Comparison of ENCODE assay signal across 8 cellular contexts in genomic region chr10:35642023-35642792, GRCh38. TPM values are rescaled to one million over a fixed set of nuclear protein-coding genes. Genes with fewer than 3 reads are reported as not detected.
DNase-seq lines count a peak whose midpoint lies in the region; ATAC-seq and TF ChIP-seq lines count a peak whose summit lies in the region.

Gene FZD8 (minus strand): TSS chr10:35642296. CDS start chr10:35641429, 867 bp downstream.

- POLR2A ChIA-PET in Caco-2 (lab: Charles Lee) = no interaction called here
- POLR2A ChIA-PET in naive thymus-derived CD4-positive, alpha-beta T cell (lab: Charles Lee) = no interaction called here

- TF ChIP-seq CTCF in Caco-2 (IDR thresholded peaks at IDR 0.05; ENCODE audit: insufficient read depth in 1 of 2, low read depth in 1 of 2, low read length in 1 of 2, severe bottlenecking in 1 of 2, unreplicated experiment in 1 of 2) (peak in 1 of 2 experiments; percentile 37), OCI-LY1 (IDR thresholded peaks at IDR 0.05; ENCODE audit: low read length) (peak; percentile 40; the same call in 1 of the 2 replicates), fibroblast of lung (conservative IDR thresholded peaks at IDR 0.05 in 1 of 2, IDR thresholded peaks at IDR 0.05 in 1 of 2; ENCODE audit: low read depth in 1 of 2, low read length in 2 of 2) (no peak)

- H3K9me3 ChIP-seq in Caco-2 (no peaks in the 10 kb centered on the region), OCI-LY1 (ENCODE audit: low read length) (no peaks in the 10 kb centered on the region), fibroblast of lung (ENCODE audit: control insufficient read depth, insufficient read depth, low read depth, low read length) (no peaks in the 10 kb centered on the region)
- H3K9me3 ChIP-seq in naive thymus-derived CD4-positive, alpha-beta T cell (ENCODE audit: control insufficient read depth in 2 of 3, low read length in 3 of 3) = no peaks in the 10 kb centered on the region

- CTCF ChIA-PET in Caco-2 (lab: Charles Lee) = no interaction called here
- CTCF ChIA-PET in naive thymus-derived CD4-positive, alpha-beta T cell (lab: Charles Lee) = no interaction called here

- peak; percentile 94 to 96 for DNase-seq in Caco-2
- peak; percentile 49 for DNase-seq in HS-5 (ENCODE audit: low read depth)
- DNase-seq in activated T-helper 1 cell treated with anti-CD3 and anti-CD28 coated beads, Interleukin-2, amount 50 U/mL, for 16 hours (ENCODE audit: low read depth in 1 of 2, low spot score in 1 of 2) = peak; percentile 41 to 55
- DNase-seq in fibroblast of lung (ENCODE audit: low read depth in 2 of 2) = peak; percentile 89 to 91
- peak; percentile 35 to 77 (median 58) for DNase-seq in naive thymus-derived CD4-positive, alpha-beta T cell
- DNase-seq in stimulated activated effector memory CD8-positive, alpha-beta T cell treated with anti-CD3 and anti-CD28 coated beads, Interleukin-12 subunit alpha, Interleukin-12 subunit beta, amount 100 ng/mL, for 72 hours (ENCODE audit: low spot score in 2 of 2) = peak; percentile 55 to 77

- H3K4me2 ChIP-seq in OCI-LY1 (ENCODE audit: low read length) (peak within 1 kb of the TSS; percentile 75), fibroblast of lung (ENCODE audit: extremely low read depth, insufficient read depth, low read length) (peak within 1 kb of the TSS; percentile 97)

- ATAC-seq in GM21367 (IDR thresholded peaks at IDR 0.05; ENCODE audit: unreplicated experiment) = peak; percentile 93
- ATAC-seq in naive thymus-derived CD4-positive, alpha-beta T cell = peak; percentile 87
- peak; percentile 91 for ATAC-seq in stimulated activated effector memory CD8-positive, alpha-beta T cell treated with anti-CD3 and anti-CD28 coated beads, Interleukin-12 subunit alpha, Interleukin-12 subunit beta, amount 100 ng/mL, for 72 hours

- H3K4me3 ChIP-seq in Caco-2 (ENCODE audit: low read depth, low read length) = peak within 1 kb of the TSS; percentile 76
- H3K4me3 ChIP-seq in OCI-LY1 (ENCODE audit: low read depth, low read length, poor library complexity, severe bottlenecking) = peak within 1 kb of the TSS; percentile 63
- peak within 1 kb of the TSS; percentile 61 to 68 (median 66) for H3K4me3 ChIP-seq in fibroblast of lung (replicated peaks in 1 of 4; ENCODE audit: control extremely low read depth in 1 of 4, insufficient read depth in 1 of 4, low read depth in 3 of 4, low read length in 4 of 4)
- H3K4me3 ChIP-seq in naive thymus-derived CD4-positive, alpha-beta T cell (ENCODE audit: low read length) = peak within 1 kb of the TSS; percentile 80

- H3K27me3 Mint-ChIP-seq in Caco-2 (ENCODE audit: insufficient read depth, unreplicated experiment) = peaks cover 17% of the 10 kb centered on the region
- peaks cover 7 to 79% (median 26%) of the 10 kb centered on the region in 5 donors for H3K27me3 Mint-ChIP-seq in naive thymus-derived CD4-positive, alpha-beta T cell

- H3K4me1 ChIP-seq in Caco-2 (peaks cover 3% of the 10 kb centered on the region; the same call in 1 of the 2 replicates), OCI-LY1 (ENCODE audit: insufficient read depth, low read length, severe bottlenecking) (peaks cover 22% of the 10 kb centered on the region), fibroblast of lung (ENCODE audit: control insufficient read depth, extremely low read depth, insufficient read depth, low read length) (peaks cover 12% of the 10 kb centered on the region)
- H3K4me1 ChIP-seq in naive thymus-derived CD4-positive, alpha-beta T cell (ENCODE audit: control insufficient read depth in 2 of 2, insufficient read depth in 2 of 2, low read length in 2 of 2) = peaks cover 4 to 5% of the 10 kb centered on the region in 2 donors

- peak within 1 kb of the TSS; percentile 59 for H3K9ac ChIP-seq in OCI-LY1 (ENCODE audit: low read length)
- H3K9ac ChIP-seq in fibroblast of lung (ENCODE audit: insufficient read depth, low read length) = peak within 1 kb of the TSS; percentile 30

- H2AFZ ChIP-seq in OCI-LY1 (ENCODE audit: low read length) (peak within 1 kb of the TSS; percentile 25; the same call in 1 of the 2 replicates), fibroblast of lung (ENCODE audit: low read length) (peak within 1 kb of the TSS; percentile 94)

- H3K36me3 ChIP-seq in Caco-2 (ENCODE audit: control insufficient read depth, insufficient read depth, low read length) (no peaks in the 10 kb centered on the region), OCI-LY1 (ENCODE audit: insufficient read depth, low read length) (no peaks in the 10 kb centered on the region), fibroblast of lung (ENCODE audit: control insufficient read depth, insufficient read depth, low read length) (no peaks in the 10 kb centered on the region)
- no peaks in the 10 kb centered on the region for H3K36me3 ChIP-seq in naive thymus-derived CD4-positive, alpha-beta T cell (ENCODE audit: control insufficient read depth in 2 of 3, insufficient read depth in 3 of 3, low read length in 3 of 3)

- no peaks in the 10 kb centered on the region for H3F3A ChIP-seq in OCI-LY1 (ENCODE audit: insufficient read depth, low read length)

- no peak within 1 kb of the TSS for H3K27ac ChIP-seq in OCI-LY1 (ENCODE audit: low read depth, low read length, poor library complexity, severe bottlenecking)
- no peak within 1 kb of the TSS for H3K27ac ChIP-seq in fibroblast of lung (ENCODE audit: insufficient read depth, low read length)
- H3K27ac ChIP-seq in naive thymus-derived CD4-positive, alpha-beta T cell (ENCODE audit: low read depth, low read length) = no peak within 1 kb of the TSS

- peaks cover 11% of the 10 kb centered on the region for H3K36me3 Mint-ChIP-seq in Caco-2 (ENCODE audit: insufficient read depth, unreplicated experiment)
- no peaks in the 10 kb centered on the region for H3K36me3 Mint-ChIP-seq in naive thymus-derived CD4-positive, alpha-beta T cell
- no peaks in the 10 kb centered on the region for H3K36me3 Mint-ChIP-seq in stimulated activated effector memory CD8-positive, alpha-beta T cell treated with anti-CD3 and anti-CD28 coated beads, Interleukin-12 subunit alpha, Interleukin-12 subunit beta, amount 100 ng/mL, for 72 hours

- peaks cover 4% of the 10 kb centered on the region for H3K27me3 ChIP-seq in Caco-2 (replicated peaks; ENCODE audit: control insufficient read depth, insufficient read depth, low read length)
- no peaks in the 10 kb centered on the region for H3K27me3 ChIP-seq in OCI-LY1 (ENCODE audit: insufficient read depth, low read length)
- H3K27me3 ChIP-seq in fibroblast of lung (ENCODE audit: control insufficient read depth, insufficient read depth, low read length) = no peaks in the 10 kb centered on the region
- peaks cover 3 to 9% of the 10 kb centered on the region in 2 donors for H3K27me3 ChIP-seq in naive thymus-derived CD4-positive, alpha-beta T cell (ENCODE audit: control insufficient read depth in 2 of 2, insufficient read depth in 2 of 2, low read length in 2 of 2)

- no peaks in the 10 kb centered on the region for H3K9me3 Mint-ChIP-seq in Caco-2 (ENCODE audit: unreplicated experiment)
- peaks cover 0 to 1% (median 0%) of the 10 kb centered on the region in 11 donors for H3K9me3 Mint-ChIP-seq in naive thymus-derived CD4-positive, alpha-beta T cell
- no peaks in the 10 kb centered on the region for H3K9me3 Mint-ChIP-seq in stimulated activated effector memory CD8-positive, alpha-beta T cell treated with anti-CD3 and anti-CD28 coated beads, Interleukin-12 subunit alpha, Interleukin-12 subunit beta, amount 100 ng/mL, for 72 hours

- H3K4me1 Mint-ChIP-seq in Caco-2 (ENCODE audit: low read depth, unreplicated experiment) = no peaks in the 10 kb centered on the region
- peaks cover 9 to 42% (median 22%) of the 10 kb centered on the region in 7 donors for H3K4me1 Mint-ChIP-seq in naive thymus-derived CD4-positive, alpha-beta T cell
- H3K4me1 Mint-ChIP-seq in stimulated activated effector memory CD8-positive, alpha-beta T cell treated with anti-CD3 and anti-CD28 coated beads, Interleukin-12 subunit alpha, Interleukin-12 subunit beta, amount 100 ng/mL, for 72 hours = peaks cover 27% of the 10 kb centered on the region

- intact Hi-C loops in Caco-2 (cut with micrococcal nuclease; ENCODE audit: unreplicated experiment) = loop anchor here (1.0 kb wide), 2 partner anchors 43 to 123 kb away; no protein-coding TSS in a partner anchor
- intact Hi-C loops in naive thymus-derived CD4-positive, alpha-beta T cell (cut with micrococcal nuclease) = loop anchor here (1.0 to 10.0 kb wide), 6 partner anchors 187 to 552 kb away; partner anchors contain the start of genes CREM (in 1 of the 2) and CUL2 (in 1 of the 2)

- no TSS peak for BruUV-seq in Caco-2 (replicated peaks; lab: Mats Ljungman, UMichigan)

- H3K79me2 ChIP-seq in OCI-LY1 (ENCODE audit: insufficient read depth, low read length) (no peaks in the 10 kb centered on the region), fibroblast of lung (ENCODE audit: control insufficient read depth, insufficient read depth, low read length) (no peaks in the 10 kb centered on the region)

- peak within 1 kb of the TSS; percentile 89 for H3K4me3 Mint-ChIP-seq in Caco-2 (ENCODE audit: unreplicated experiment)
- peak within 1 kb of the TSS; percentile 81 to 94 (median 88) for H3K4me3 Mint-ChIP-seq in naive thymus-derived CD4-positive, alpha-beta T cell
- peak within 1 kb of the TSS; percentile 78 for H3K4me3 Mint-ChIP-seq in stimulated activated effector memory CD8-positive, alpha-beta T cell treated with anti-CD3 and anti-CD28 coated beads, Interleukin-12 subunit alpha, Interleukin-12 subunit beta, amount 100 ng/mL, for 72 hours

- H3K27ac Mint-ChIP-seq in Caco-2 (ENCODE audit: unreplicated experiment) = no peak within 1 kb of the TSS
- peak within 1 kb of the TSS in 5 of 9 donors; percentile 4 to 49 (median 42) for H3K27ac Mint-ChIP-seq in naive thymus-derived CD4-positive, alpha-beta T cell
- H3K27ac Mint-ChIP-seq in stimulated activated effector memory CD8-positive, alpha-beta T cell treated with anti-CD3 and anti-CD28 coated beads, Interleukin-12 subunit alpha, Interleukin-12 subunit beta, amount 100 ng/mL, for 72 hours = no peak within 1 kb of the TSS

- no peaks in the 10 kb centered on the region for H3K9me2 ChIP-seq in OCI-LY1 (ENCODE audit: low read depth, low read length)

- no peaks in the 10 kb centered on the region for H4K20me1 ChIP-seq in OCI-LY1 (ENCODE audit: insufficient read depth, low read length)
- H4K20me1 ChIP-seq in fibroblast of lung (ENCODE audit: control insufficient read depth, extremely low read depth, insufficient read depth, low read length) = no peaks in the 10 kb centered on the region

RNA-seq across cellular contexts. Expression of gene FZD8, which starts in this region (rescaled TPM):
- total RNA-seq in Caco-2 (2022) (2.4 and 3.4 TPM in 2 replicates), fibroblast of lung (0.66 and 0.77 TPM in 2 replicates)
- polyA plus RNA-seq in fibroblast of lung = 0.12 and 0.23 TPM in 2 replicates
- polyA plus RNA-seq in fibroblast of lung (2012) = 0.28 and 0.73 TPM in 2 replicates
- 0.30 TPM in 1 of 2 replicates, not detected in the other for polyA minus RNA-seq in fibroblast of lung (ENCODE audit: low replicate concordance)
- total RNA-seq in naive thymus-derived CD4-positive, alpha-beta T cell = 1 to 10 TPM in 1 of 5 experiments, under 1 TPM in 4; 0.19 to 1.7 (median 0.47) TPM
- not detected for polyA plus RNA-seq in naive thymus-derived CD4-positive, alpha-beta T cell

Comparison
In these comparisons a context has a peak if more than half of its experiments do, and no peak if none do; other contexts are left out.
1. Peak in DNase-seq, H3K4me3 ChIP-seq, H3K9ac ChIP-seq and H3K4me2 ChIP-seq in fibroblast of lung; RNA of the gene not detected or under 1 TPM.
2. H3K27ac Mint-ChIP-seq: peak in naive thymus-derived CD4-positive, alpha-beta T cell (5 of 9); none in Caco-2 (single experiment) and stimulated activated effector memory CD8-positive, alpha-beta T cell treated with anti-CD3 and anti-CD28 coated beads, Interleukin-12 subunit alpha, Interleukin-12 subunit beta, amount 100 ng/mL, for 72 hours (single experiment).
3. Peak in every context shown above with its lines, with median percentiles within 50 percentile points of each other: DNase-seq, H3K4me3 ChIP-seq, H3K4me3 Mint-ChIP-seq and ATAC-seq.